Comparison of ENCODE assay signal across 17 cellular contexts in the genomic region with DNA sequence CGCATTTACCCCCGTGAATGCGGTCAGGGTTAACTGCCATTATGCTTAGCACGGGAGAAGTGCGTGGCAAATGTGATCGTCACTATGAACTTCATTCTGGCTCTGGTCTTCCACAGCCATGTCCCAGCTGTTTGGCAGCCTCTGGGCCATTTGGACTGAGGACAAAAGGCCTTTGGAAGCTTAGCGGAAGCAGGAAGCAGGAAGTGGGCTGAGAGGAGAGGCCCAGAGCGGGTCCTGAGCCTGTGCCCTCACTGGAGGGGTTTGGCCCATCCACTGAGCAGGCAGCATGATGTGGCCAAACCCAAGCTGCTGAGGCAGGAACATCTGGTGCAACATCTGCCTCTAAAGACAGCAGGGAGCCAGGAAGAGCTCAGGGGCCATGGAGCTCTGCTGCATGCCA.
"Had no signal": no experiment of that assay in that cellular context is flagged by ENCODE, and none has a peak within 500 bp of the region (broad histone marks: within the 10 kb centered on the region; RNA-seq: fewer than 3 reads in every experiment).

No MANE protein-coding gene starts in this region.

- FAIRE-seq: pancreas had no signal

- H3K9me3 ChIP-seq: pancreas had no signal

- H3K4me3 ChIP-seq: cardiac muscle cell, gastroesophageal sphincter, pancreas had no signal

- ATAC-seq: activated CD8-positive, alpha-beta T cell treated with anti-CD3 and anti-CD28 coated beads for 36 hours; activated T-helper 17 cell treated with anti-CD3 and anti-CD28 coated beads, Interleukin-2, amount 50 U/mL, for 72 hours; gastroesophageal sphincter; pancreas had no signal

- H3K27me3 ChIP-seq: cardiac muscle cell, pancreas had no signal

- H3K36me3 ChIP-seq: cardiac muscle cell, gastroesophageal sphincter, pancreas had no signal

- H3K4me1 ChIP-seq: gastroesophageal sphincter, pancreas had no signal

- DNase-seq: activated CD4-positive, alpha-beta T cell treated with anti-CD3 and anti-CD28 coated beads, Interleukin-2, amount 10 ng/mL, durations not matched to agents 24 days and 14 days; activated CD8-positive, alpha-beta T cell treated with anti-CD3 and anti-CD28 coated beads for 36 hours; activated naive CD4-positive, alpha-beta T cell; activated naive CD8-positive, alpha-beta T cell treated with anti-CD3 and anti-CD28 coated beads for 36 hours; activated T-cell treated with anti-CD3 and anti-CD28 coated beads, Interleukin-2, amount 50 U/mL, for 1 hour; amniotic stem cell; endodermal cell; erythroblast; naive B cell; stimulated activated CD4-positive, alpha-beta T cell treated with anti-CD3 and anti-CD28 coated beads, Interleukin-12 subunit alpha, Interleukin-12 subunit beta, amount 100 ng/mL, for 4 hours; stimulated activated CD4-positive, alpha-beta T cell treated with anti-CD3 and anti-CD28 coated beads, Interleukin-1b, Interleukin-23, amount 100 ng/mL, for 48 hours; stimulated activated CD8-positive, alpha-beta memory T cell treated with anti-CD3 and anti-CD28 coated beads, Interleukin-4, amount 100 ng/mL, for 48 hours; stimulated activated naive CD4-positive, alpha-beta T cell had no signal

- H3K27ac ChIP-seq: cardiac muscle cell, gastroesophageal sphincter, pancreas had no signal
